In the genomic region with DNA sequence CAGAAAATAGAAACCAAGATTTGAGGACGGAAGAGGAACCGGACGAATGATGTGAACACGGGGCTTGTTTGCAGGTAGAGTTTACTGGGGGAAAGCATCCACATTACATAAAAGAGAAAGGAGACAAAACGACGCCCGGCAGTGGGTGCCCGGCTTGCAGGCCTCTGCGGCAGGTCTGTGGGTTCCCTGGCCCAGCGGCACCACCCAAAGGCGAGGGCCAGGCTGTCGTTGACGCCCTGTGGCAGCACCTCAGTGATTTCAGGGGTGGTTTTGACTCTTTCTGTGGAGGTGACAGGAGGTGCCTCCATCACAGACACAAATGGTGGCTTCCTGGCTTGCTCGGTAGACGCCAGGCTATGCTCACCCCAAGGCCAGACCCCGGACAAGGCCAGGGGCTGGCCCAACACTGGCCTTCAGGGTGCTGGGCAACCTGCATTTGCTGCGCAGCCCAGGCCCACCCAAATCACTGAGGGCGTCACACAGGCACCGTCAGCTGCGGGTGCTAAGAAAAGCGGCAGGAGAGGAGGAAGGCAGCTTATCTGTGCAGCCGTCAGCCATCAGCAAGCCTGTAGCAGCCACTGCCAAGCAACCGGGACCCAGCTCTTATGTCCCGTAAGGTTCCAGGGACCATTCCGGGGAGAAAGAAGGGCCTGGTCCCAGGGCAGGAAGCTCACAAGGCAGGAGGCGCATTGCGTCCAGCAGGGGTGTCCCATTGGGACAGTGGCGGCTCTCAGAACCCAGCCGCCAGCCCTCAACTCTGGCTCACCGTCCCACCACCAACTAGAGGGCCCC, we compare ENCODE assay signal across 32 cellular contexts.
"Had no signal": no experiment of that assay in that cellular context is flagged by ENCODE, and none has a peak within 500 bp of the region (broad histone marks: within the 10 kb centered on the region; RNA-seq: fewer than 3 reads in every experiment).

No MANE protein-coding gene starts in this region.

- H3K79me2 ChIP-seq: hepatocyte had no signal

- H3K4me1 Mint-ChIP-seq: activated CD4-positive, alpha-beta memory T cell treated with anti-CD3 and anti-CD28 coated beads, Interleukin-2, amount 10 ng/mL, durations not matched to agents 7 days and 5 days; activated CD4-positive, alpha-beta T cell treated with anti-CD3 and anti-CD28 coated beads, Interleukin-2, amount 10 ng/mL, durations not matched to agents 7 days and 5 days; activated T-helper 17 cell treated with anti-CD3 and anti-CD28 coated beads, Interleukin-2, amount 50 U/mL, for 72 hours; central memory CD8-positive, alpha-beta T cell had no signal

- H3K4me3 ChIP-seq: breast epithelium, hepatocyte, lung, mucosa of descending colon, smooth muscle cell, stomach, tibial artery had no signal

- DNase-seq: activated CD4-positive, alpha-beta memory T cell treated with anti-CD3 and anti-CD28 coated beads, Interleukin-2, amount 10 ng/mL, durations not matched to agents 7 days and 5 days; activated CD4-positive, alpha-beta T cell treated with anti-CD3 and anti-CD28 coated beads for 1 hour; activated CD4-positive, alpha-beta T cell treated with anti-CD3 and anti-CD28 coated beads, Interleukin-2, amount 10 ng/mL, durations not matched to agents 7 days and 5 days; activated gamma-delta T cell treated with Interleukin-2 at 50 U/mL for 16 hours; activated naive CD4-positive, alpha-beta T cell treated with anti-CD3 and anti-CD28 coated beads, Interleukin-2, amount 50 U/mL, for 16 hours; activated T-cell treated with anti-CD3 and anti-CD28 coated beads, Interleukin-2, amount 50 U/mL, for 24 hours; amniotic stem cell; dermis blood vessel endothelial cell; effector CD4-positive, alpha-beta T cell; glutamatergic neuron; left cardiac atrium; mesendoderm; mucosa of descending colon; stimulated activated CD4-positive, alpha-beta T cell treated with anti-CD3 and anti-CD28 coated beads, Interleukin-15, amount 100 ng/mL, for 24 hours; stimulated activated CD4-positive, alpha-beta T cell treated with anti-CD3 and anti-CD28 coated beads, Interleukin-2, amount 100 ng/mL, for 24 hours; stimulated activated naive B cell treated with anti-CD40 and anti-IgM and Interleukin-4, amounts not matched to agents 10 μg/mL and 1 μg/mL and 100 μg/mL, for 72 hours; T-helper 17 cell; T1000 had no signal

- H3K27me3 Mint-ChIP-seq: activated CD4-positive, alpha-beta memory T cell treated with anti-CD3 and anti-CD28 coated beads, Interleukin-2, amount 10 ng/mL, durations not matched to agents 7 days and 5 days; activated CD4-positive, alpha-beta T cell treated with anti-CD3 and anti-CD28 coated beads, Interleukin-2, amount 10 ng/mL, durations not matched to agents 7 days and 5 days had no signal

- H3K27ac ChIP-seq: breast epithelium, hepatocyte, stomach, tibial artery had no signal

- H3K9me3 Mint-ChIP-seq: activated CD4-positive, alpha-beta T cell treated with anti-CD3 and anti-CD28 coated beads, Interleukin-2, amount 10 ng/mL, durations not matched to agents 7 days and 5 days; activated T-helper 17 cell treated with anti-CD3 and anti-CD28 coated beads, Interleukin-2, amount 50 U/mL, for 72 hours; natural killer cell treated with Interleukin-12 subunit alpha and Interleukin-12 subunit beta and Interleukin-15 and Interleukin-18, amount 100 ng/mL, for 72 hours had no signal

- H3K27ac Mint-ChIP-seq: activated CD4-positive, alpha-beta memory T cell treated with anti-CD3 and anti-CD28 coated beads, Interleukin-2, amount 10 ng/mL, durations not matched to agents 7 days and 5 days; activated CD4-positive, alpha-beta T cell treated with anti-CD3 and anti-CD28 coated beads, Interleukin-2, amount 10 ng/mL, durations not matched to agents 7 days and 5 days; activated T-cell treated with anti-CD3 and anti-CD28 coated beads, Interleukin-2, amount 50 U/mL, for 24 hours; activated T-helper 17 cell treated with anti-CD3 and anti-CD28 coated beads, Interleukin-2, amount 50 U/mL, for 72 hours; natural killer cell treated with Interleukin-12 subunit alpha and Interleukin-12 subunit beta and Interleukin-15 and Interleukin-18, amount 100 ng/mL, for 72 hours; stimulated activated naive B cell treated with anti-CD40 and anti-IgM and Interleukin-4, amounts not matched to agents 10 μg/mL and 1 μg/mL and 100 μg/mL, for 72 hours; T-helper 17 cell had no signal

- FAIRE-seq: colon, endometrium, frontal cortex, keratinocyte had no signal

- H3K27me3 ChIP-seq: stomach had no signal

- H3K36me3 ChIP-seq: breast epithelium, stomach, tibial artery had no signal

- H3K4me1 ChIP-seq: breast epithelium, tibial artery had no signal

- H3K4me2 ChIP-seq: hepatocyte, smooth muscle cell had no signal

- H3K4me3 Mint-ChIP-seq: activated CD4-positive, alpha-beta memory T cell treated with anti-CD3 and anti-CD28 coated beads, Interleukin-2, amount 10 ng/mL, durations not matched to agents 7 days and 5 days; activated CD4-positive, alpha-beta T cell treated with anti-CD3 and anti-CD28 coated beads, Interleukin-2, amount 10 ng/mL, durations not matched to agents 7 days and 5 days; activated T-cell treated with anti-CD3 and anti-CD28 coated beads, Interleukin-2, amount 50 U/mL, for 24 hours; activated T-helper 17 cell treated with anti-CD3 and anti-CD28 coated beads, Interleukin-2, amount 50 U/mL, for 72 hours; central memory CD8-positive, alpha-beta T cell; natural killer cell treated with Interleukin-12 subunit alpha and Interleukin-12 subunit beta and Interleukin-15 and Interleukin-18, amount 100 ng/mL, for 72 hours; stimulated activated naive B cell treated with anti-CD40 and anti-IgM and Interleukin-4, amounts not matched to agents 10 μg/mL and 1 μg/mL and 100 μg/mL, for 72 hours; T-helper 17 cell had no signal

- ATAC-seq: left cardiac atrium; mucosa of descending colon; natural killer cell treated with Interleukin-12 subunit alpha and Interleukin-12 subunit beta and Interleukin-15 and Interleukin-18, amount 100 ng/mL, for 72 hours; SK-N-SH treated with all-trans-retinoic acid at 6 μM for 48 hours; stimulated activated naive B cell treated with anti-CD40 and anti-IgM and Interleukin-4, amounts not matched to agents 10 μg/mL and 1 μg/mL and 100 μg/mL, for 72 hours; T-helper 17 cell had no signal

- H2AFZ ChIP-seq: hepatocyte had no signal
